Comparison of ENCODE assay signal across 8 cellular contexts in the genomic region with DNA sequence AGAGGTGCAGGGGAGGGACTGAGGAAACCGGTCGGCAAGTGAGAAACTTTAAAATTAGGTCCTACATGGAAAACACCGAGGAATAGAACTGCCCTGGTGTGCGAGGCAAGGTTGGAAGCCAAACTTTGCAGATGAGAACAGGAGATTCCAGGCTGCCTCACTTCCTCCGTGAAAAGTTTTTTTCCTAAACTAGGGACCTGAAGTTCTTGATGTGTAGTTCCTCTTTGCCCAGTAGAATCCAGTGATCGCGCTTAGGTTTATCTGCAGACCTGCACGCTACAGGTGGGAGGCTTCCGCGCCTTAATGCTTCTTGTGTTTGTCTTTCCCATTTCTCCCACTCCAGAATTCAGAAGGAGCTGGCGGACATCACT. TPM values are rescaled to one million over a fixed set of nuclear protein-coding genes. Genes with fewer than 3 reads are reported as not detected.
A peak's percentile ranks its signal among the peaks of the same experiment; 100 is the strongest.
DNase-seq lines count a peak whose midpoint lies in the region; ATAC-seq and TF ChIP-seq lines count a peak whose summit lies in the region.

No MANE protein-coding gene starts in this region.

- H4K20me1 ChIP-seq in smooth muscle cell (ENCODE audit: low read depth), result peaks cover 91% of the 10 kb centered on the region

- peaks cover 47% of the 10 kb centered on the region for H3K4me1 ChIP-seq in smooth muscle cell (ENCODE audit: low read depth)

- H3K4me2 ChIP-seq in smooth muscle cell, result peak overlapping the region; percentile 96

- peak overlapping the region; percentile 59 for H3K9ac ChIP-seq in smooth muscle cell (ENCODE audit: low read depth)

- H2AFZ ChIP-seq in smooth muscle cell (ENCODE audit: low read depth), result peak overlapping the region; percentile 26

- H3K27me3 ChIP-seq in smooth muscle cell (ENCODE audit: low read depth), result no peaks in the 10 kb centered on the region

- peaks cover 84% of the 10 kb centered on the region for H3K79me2 ChIP-seq in smooth muscle cell (ENCODE audit: low read depth)

- peak overlapping the region; percentile 96 for H3K27ac ChIP-seq in C4-2B
- H3K27ac ChIP-seq in smooth muscle cell (ENCODE audit: low read depth), result peak overlapping the region; percentile 46

- peak overlapping the region; percentile 55 for H3K4me3 ChIP-seq in HFF-Myc (replicated peaks; ENCODE audit: low read depth, low read length)
- H3K4me3 ChIP-seq in iPS-11a (ENCODE audit: low read depth, low read length), result peak overlapping the region; percentile 69
- H3K4me3 ChIP-seq in smooth muscle cell, result peak overlapping the region; percentile 76

- peaks cover 17% of the 10 kb centered on the region for H3F3A ChIP-seq in smooth muscle cell (ENCODE audit: low read depth)

- no peaks in the 10 kb centered on the region for H3K9me3 Mint-ChIP-seq in activated CD8-positive, alpha-beta T cell treated with anti-CD3 and anti-CD28 coated beads, Interleukin-2, amount 10 ng/mL, durations not matched to agents 7 days and 5 days (ENCODE audit: insufficient read depth)

- no peaks in the 10 kb centered on the region for H3K36me3 ChIP-seq in smooth muscle cell (ENCODE audit: low read depth)

- WGBS in smooth muscle cell (ENCODE audit: low lambda C conversion rate), result 45% methylated on average over 10 of the region's 11 CpGs

- CTCF ChIA-PET in activated CD8-positive, alpha-beta T cell treated with anti-CD3 and anti-CD28 coated beads, Interleukin-2, amount 10 ng/mL, durations not matched to agents 7 days and 5 days (lab: Charles Lee), result interaction anchor here (1.0 to 1.3 kb wide), 2 partner anchors 106 to 487 kb away, joined by 3 to 6 read pairs; partner anchors contain the start of genes NKIRAS1 and RPL15

- H3K27ac Mint-ChIP-seq in activated CD8-positive, alpha-beta T cell treated with anti-CD3 and anti-CD28 coated beads, Interleukin-2, amount 10 ng/mL, durations not matched to agents 7 days and 5 days, result peak overlapping the region; percentile 96

- no peaks in the 10 kb centered on the region for H3K27me3 Mint-ChIP-seq in activated CD8-positive, alpha-beta T cell treated with anti-CD3 and anti-CD28 coated beads, Interleukin-2, amount 10 ng/mL, durations not matched to agents 7 days and 5 days (ENCODE audit: low read depth)

- H3K4me1 Mint-ChIP-seq in activated CD8-positive, alpha-beta T cell treated with anti-CD3 and anti-CD28 coated beads, Interleukin-2, amount 10 ng/mL, durations not matched to agents 7 days and 5 days (ENCODE audit: low read depth), result peaks cover 59% of the 10 kb centered on the region

- peak overlapping the region; percentile 91 for H3K4me3 Mint-ChIP-seq in activated CD8-positive, alpha-beta T cell treated with anti-CD3 and anti-CD28 coated beads, Interleukin-2, amount 10 ng/mL, durations not matched to agents 7 days and 5 days

- peaks cover 51% of the 10 kb centered on the region for H3K36me3 Mint-ChIP-seq in activated CD8-positive, alpha-beta T cell treated with anti-CD3 and anti-CD28 coated beads, Interleukin-2, amount 10 ng/mL, durations not matched to agents 7 days and 5 days (ENCODE audit: low read depth)

- ATAC-seq in activated CD8-positive, alpha-beta T cell treated with anti-CD3 and anti-CD28 coated beads, Interleukin-2, amount 10 ng/mL, durations not matched to agents 7 days and 5 days, result peak; percentile 37
- no peak for ATAC-seq in HG03139 (IDR thresholded peaks at IDR 0.05; ENCODE audit: unreplicated experiment)

- no peak; the same call in 1 of the 2 replicates for TF ChIP-seq CTCF in C4-2B (conservative IDR thresholded peaks at IDR 0.05)
- TF ChIP-seq CTCF in HFF-Myc (IDR thresholded peaks at IDR 0.05; ENCODE audit: low read depth, low read length, missing control alignments), result no peak
- no peak for TF ChIP-seq CTCF in smooth muscle cell (IDR thresholded peaks at IDR 0.05; ENCODE audit: borderline replicate concordance, insufficient read depth, poor library complexity, severe bottlenecking)

- DNase-seq in HFF-Myc (ENCODE audit: extremely low read depth, low read depth) (no peak), smooth muscle cell (lab: John Stamatoyannopoulos, UW; ENCODE audit: unreplicated experiment) (no peak), kidney glomerular epithelial cell (lab: John Stamatoyannopoulos, UW) (no peak)
- DNase-seq in activated CD8-positive, alpha-beta T cell treated with anti-CD3 and anti-CD28 coated beads, Interleukin-2, amount 10 ng/mL, durations not matched to agents 7 days and 5 days, result no peak
- DNase-seq in effector CD8-positive, alpha-beta T cell (lab: John Stamatoyannopoulos, UW), result no peak

- H3K9me3 ChIP-seq in smooth muscle cell (replicated peaks; ENCODE audit: low read depth), result no peaks in the 10 kb centered on the region

- POLR2A ChIA-PET in activated CD8-positive, alpha-beta T cell treated with anti-CD3 and anti-CD28 coated beads, Interleukin-2, amount 10 ng/mL, durations not matched to agents 7 days and 5 days (lab: Charles Lee), result interaction anchor here (7.4 kb wide), 1 partner anchor 106 kb away, joined by 60 read pairs; the partner anchor contains the start of genes NKIRAS1 and RPL15

RNA-seq across cellular contexts. Expression of gene UBE2E1, which starts 5.3 kb away (rescaled TPM):
- total RNA-seq in activated CD8-positive, alpha-beta T cell treated with anti-CD3 and anti-CD28 coated beads, Interleukin-2, amount 10 ng/mL, durations not matched to agents 7 days and 5 days, result 10 to 100 TPM; 54.0 to 54.9 TPM
- total RNA-seq in smooth muscle cell, result 128 and 142 TPM in 2 replicates
- polyA plus RNA-seq in smooth muscle cell, result 13.3 and 17.9 TPM in 2 replicates
